Comparison of ENCODE assay signal across 11 cellular contexts in genomic region chr7:115087437-115087836, GRCh38.
DNase-seq lines count a peak whose midpoint lies in the region; TF ChIP-seq lines count a peak whose summit lies in the region.
"Had no signal": no experiment of that assay in that cellular context is flagged by ENCODE, and none has a peak within 500 bp of the region (broad histone marks: within the 10 kb centered on the region; RNA-seq: fewer than 3 reads in every experiment).

No MANE protein-coding gene starts in this region.

- H3K4me1 Mint-ChIP-seq in nephron, result peaks cover 6% of the 10 kb centered on the region

- no peak overlapping the region for H3K4me3 Mint-ChIP-seq in nephron

- H3K4me3 ChIP-seq in fibroblast of mammary gland (ENCODE audit: control insufficient read depth, low read depth, low read length), result no peak overlapping the region

- peaks cover 2% of the 10 kb centered on the region for H3K9me3 Mint-ChIP-seq in nephron

- peak overlapping the region in 2 of 3 experiments; percentile 12 to 77 for H3K27ac Mint-ChIP-seq in nephron

- H3K36me3 Mint-ChIP-seq in nephron (ENCODE audit: low read depth), result no peaks in the 10 kb centered on the region

- no peaks in the 10 kb centered on the region for H3K27me3 Mint-ChIP-seq in nephron (ENCODE audit: low read depth)

- TF ChIP-seq CTCF in fibroblast of mammary gland (conservative IDR thresholded peaks at IDR 0.05; ENCODE audit: control insufficient read depth, insufficient read depth, low read depth, low read length) (no peak), nephron (IDR thresholded peaks at IDR 0.05; ENCODE audit: unreplicated experiment in 3 of 3) (no peak)

- DNase-seq in COLO829 (ENCODE audit: low spot score) (peak; percentile 75), fibroblast of mammary gland (ENCODE audit: low read depth) (peak; percentile 90), GM19240 (ENCODE audit: insufficient read length, low spot score) (no peak), HuH-7 (ENCODE audit: low spot score) (no peak), DMS114 treated with DMSO at 0.1 percent for 48 hours (lab: John Stamatoyannopoulos, UW; ENCODE audit: unreplicated experiment) (no peak)
- DNase-seq in activated effector memory CD4-positive, alpha-beta T cell treated with anti-CD3 and anti-CD28 coated beads, Interleukin-2, amount 50 U/mL, for 16 hours, result no peak
- DNase-seq: erythroblast, NCI-H1694 treated with DMSO at 0.1 percent for 48 hours, nucleus accumbens had no signal

TF ChIP-seq in PFSK-1, 5 proteins besides CTCF, POLR2A, EP300 and RAD21:
- TF ChIP-seq FOXP2 (optimal IDR thresholded peaks at IDR 0.05; ENCODE audit: borderline replicate concordance, extremely low read depth, extremely low read length, insufficient read depth) (no peak), REST (IDR thresholded peaks at IDR 0.05; ENCODE audit: insufficient read depth in 1 of 2, low read depth in 2 of 2, low read length in 2 of 2) (no peak), SIN3A (IDR thresholded peaks at IDR 0.05; ENCODE audit: borderline replicate concordance, insufficient read depth, low read length) (peak; percentile 32; the same call in 1 of the 2 replicates), TAF1 (IDR thresholded peaks at IDR 0.05; ENCODE audit: borderline replicate concordance, insufficient read depth, low read length) (no peak), POLR2AphosphoS5 (IDR thresholded peaks at IDR 0.05; ENCODE audit: low read depth, low read length) (no peak)

Comparison
In these comparisons a context has a peak if more than half of its experiments do, and no peak if none do; other contexts are left out.
1. DNase-seq: peak in COLO829 (single experiment) and fibroblast of mammary gland (single experiment); none in GM19240 (single experiment), HuH-7 (single experiment), DMS114 treated with DMSO at 0.1 percent for 48 hours (single experiment) and activated effector memory CD4-positive, alpha-beta T cell treated with anti-CD3 and anti-CD28 coated beads, Interleukin-2, amount 50 U/mL, for 16 hours (single experiment).